8 cellular contexts compared by ENCODE assay signal in genomic region chr19:1882786-1883692, GRCh38.
DNase-seq lines count a peak whose midpoint lies in the region; ATAC-seq and TF ChIP-seq lines count a peak whose summit lies in the region.

No MANE protein-coding gene starts in this region.

- H3K9me3 ChIP-seq in mucosa of rectum (ENCODE audit: control insufficient read depth in 2 of 2, low read length in 2 of 2), result no peaks in the 10 kb centered on the region

- H3K36me3 Mint-ChIP-seq in stimulated activated naive CD8-positive, alpha-beta T cell treated with anti-CD3 and anti-CD28 coated beads, Interleukin-15, Interleukin-2, amounts not matched to agents 100 ng/mL and 50 ng/mL, for 24 hours (ENCODE audit: low read depth), result peaks cover 20% of the 10 kb centered on the region

- H3K4me3 Mint-ChIP-seq in stimulated activated naive CD8-positive, alpha-beta T cell treated with anti-CD3 and anti-CD28 coated beads, Interleukin-15, Interleukin-2, amounts not matched to agents 100 ng/mL and 50 ng/mL, for 24 hours, result peak overlapping the region; percentile 99

- no peak for TF ChIP-seq CTCF in cardiac fibroblast (IDR thresholded peaks at IDR 0.05; ENCODE audit: low read depth, low read length)

- peaks cover 20 to 28% of the 10 kb centered on the region in 2 donors for H3K4me1 ChIP-seq in mucosa of rectum (ENCODE audit: control insufficient read depth in 2 of 2, insufficient read depth in 2 of 2, low read length in 2 of 2)

- H3K36me3 ChIP-seq in mucosa of rectum (ENCODE audit: control insufficient read depth in 2 of 2, insufficient read depth in 2 of 2, low read length in 2 of 2), result peaks cover 0 to 4% of the 10 kb centered on the region in 2 donors

- peaks cover 32% of the 10 kb centered on the region for H3K4me1 Mint-ChIP-seq in stimulated activated naive CD8-positive, alpha-beta T cell treated with anti-CD3 and anti-CD28 coated beads, Interleukin-15, Interleukin-2, amounts not matched to agents 100 ng/mL and 50 ng/mL, for 24 hours (ENCODE audit: low read depth)

- H3K27me3 ChIP-seq in mucosa of rectum (ENCODE audit: control insufficient read depth in 2 of 2, insufficient read depth in 2 of 2, low read length in 2 of 2), result no peaks in the 10 kb centered on the region

- no peak for DNase-seq in stimulated activated naive CD8-positive, alpha-beta T cell treated with anti-CD3 and anti-CD28 coated beads, Interleukin-15, Interleukin-2, amounts not matched to agents 100 U/mL and 50 U/mL, for 24 hours
- DNase-seq in cardiac fibroblast (ENCODE audit: low read depth in 2 of 2), result no peak
- no peak for DNase-seq in activated gamma-delta T cell treated with Interleukin-2 at 50 U/mL for 16 hours
- no peak for DNase-seq in DMS 273 treated with DMSO at 0.1 percent for 48 hours (lab: John Stamatoyannopoulos, UW)
- DNase-seq in GM19238 (ENCODE audit: insufficient read length, low spot score), result no peak

- peak overlapping the region; percentile 87 for H3K27ac Mint-ChIP-seq in stimulated activated naive CD8-positive, alpha-beta T cell treated with anti-CD3 and anti-CD28 coated beads, Interleukin-15, Interleukin-2, amounts not matched to agents 100 ng/mL and 50 ng/mL, for 24 hours

- H3K27me3 Mint-ChIP-seq in stimulated activated naive CD8-positive, alpha-beta T cell treated with anti-CD3 and anti-CD28 coated beads, Interleukin-15, Interleukin-2, amounts not matched to agents 100 ng/mL and 50 ng/mL, for 24 hours, result no peaks in the 10 kb centered on the region

- H3K27ac ChIP-seq in mucosa of rectum (ENCODE audit: low read depth in 2 of 2, low read length in 2 of 2), result peak overlapping the region in 1 of 2 donors; percentile 81

- no peak for ATAC-seq in stimulated activated naive CD8-positive, alpha-beta T cell treated with anti-CD3 and anti-CD28 coated beads, Interleukin-15, Interleukin-2, amounts not matched to agents 100 U/mL and 50 U/mL, for 24 hours
- no peak for ATAC-seq in HG03108 (IDR thresholded peaks at IDR 0.05; ENCODE audit: unreplicated experiment)

- H3K4me3 ChIP-seq in cardiac fibroblast (replicated peaks in 1 of 2; ENCODE audit: low read depth in 2 of 2, low read length in 2 of 2), result peak overlapping the region; percentile 92 to 99
- peak overlapping the region; percentile 84 to 90 for H3K4me3 ChIP-seq in mucosa of rectum (ENCODE audit: low read length in 2 of 2)

- H3K9ac ChIP-seq in mucosa of rectum (ENCODE audit: low read depth in 1 of 2, low read length in 2 of 2), result peak overlapping the region; percentile 84 to 93

- no peaks in the 10 kb centered on the region for H3K9me3 Mint-ChIP-seq in stimulated activated naive CD8-positive, alpha-beta T cell treated with anti-CD3 and anti-CD28 coated beads, Interleukin-15, Interleukin-2, amounts not matched to agents 100 ng/mL and 50 ng/mL, for 24 hours
